Comparison of ENCODE assay signal across 8 cellular contexts in the genomic region with DNA sequence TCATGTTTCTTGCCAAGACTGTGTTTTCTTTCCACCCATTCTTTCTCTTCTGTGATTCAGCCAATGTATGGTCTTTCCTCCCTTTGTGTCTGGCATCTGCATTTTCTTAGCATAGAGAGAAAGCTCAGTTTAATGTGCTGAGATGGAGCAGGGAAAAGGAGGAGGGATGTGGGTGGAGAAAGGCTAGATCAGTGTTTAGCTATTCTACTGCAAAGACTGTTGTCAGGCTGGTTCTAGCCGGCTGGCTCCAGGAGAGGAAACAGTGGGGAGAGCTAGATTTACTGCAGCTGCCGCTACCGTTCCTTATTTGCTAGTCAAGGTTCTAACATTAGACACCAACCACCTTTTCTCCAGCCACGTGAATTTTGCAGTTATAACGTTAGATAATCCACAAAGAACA. TPM values are rescaled to one million over a fixed set of nuclear protein-coding genes. Genes with fewer than 3 reads are reported as not detected.
DNase-seq lines count a peak whose midpoint lies in the region; ATAC-seq and TF ChIP-seq lines count a peak whose summit lies in the region.

No MANE protein-coding gene starts in this region.

- H3K4me3 ChIP-seq in thyroid gland (replicated peaks in 1 of 3), result no peak overlapping the region

- peak overlapping the region; percentile 67 to 86 (median 70) for H3K4me3 Mint-ChIP-seq in brain

- ATAC-seq in left colon, result peak; percentile 61

- DNase-seq in Ammon's horn (ENCODE audit: low spot score), result peak; percentile 80
- DNase-seq in NCI-H1105 treated with DMSO at 0.1 percent for 48 hours (lab: John Stamatoyannopoulos, UW), result peak; percentile 42
- DNase-seq in left colon, result peak; percentile 29 to 61
- DNase-seq in thyroid gland, result peak; percentile 70 to 81
- DNase-seq in central memory CD4-positive, alpha-beta T cell, result no peak
- DNase-seq in stimulated activated CD8-positive, alpha-beta memory T cell treated with anti-CD3 and anti-CD28 coated beads, Interleukin-4, amount 100 ng/mL, for 48 hours, result no peak
- no peak for DNase-seq in activated CD8-positive, alpha-beta memory T cell treated with anti-CD3 and anti-CD28 coated beads for 24 hours

- 6 to 13% methylated on average over 5 of the region's 5 CpGs for WGBS in thyroid gland, 2 donors

- no peaks in the 10 kb centered on the region for H3K27me3 ChIP-seq in thyroid gland

- TF ChIP-seq CTCF in brain (conservative IDR thresholded peaks at IDR 0.05) (no peak), thyroid gland (IDR thresholded peaks at IDR 0.05) (no peak)

- H3K27ac ChIP-seq in thyroid gland, result peak overlapping the region; percentile 1 to 70 (median 64)

- TF ChIP-seq POLR2A in thyroid gland (IDR thresholded peaks at IDR 0.05), result peak in 1 of 2 donors; percentile 35

- H3K36me3 Mint-ChIP-seq in brain, result no peaks in the 10 kb centered on the region

- intact Hi-C loops in left colon (cut with DNase I, micrococcal nuclease), result no loop called here
- intact Hi-C loops in thyroid gland (cut with DNase I), result no loop called here

- H3K27me3 Mint-ChIP-seq in brain, result peaks cover 4% of the 10 kb centered on the region

- H3K36me3 ChIP-seq in thyroid gland, result no peaks in the 10 kb centered on the region

- no peaks in the 10 kb centered on the region for H3K9me3 Mint-ChIP-seq in brain

- peaks cover 14 to 38% of the 10 kb centered on the region in 2 donors for H3K4me1 ChIP-seq in thyroid gland

- peak overlapping the region; percentile 95 to 100 (median 99) for H3K27ac Mint-ChIP-seq in brain

- H3K4me1 Mint-ChIP-seq in brain, result peaks cover 44% of the 10 kb centered on the region

- H3K9me3 ChIP-seq in thyroid gland, result no peaks in the 10 kb centered on the region

RNA-seq across cellular contexts. Expression of a gene that starts 5.2 kb away (rescaled TPM):
- 5.4 TPM for polyA plus RNA-seq in brain (ENCODE audit: insufficient read depth, low read depth, low replicate concordance)
- total RNA-seq in left colon, result 1 to 10 TPM; 4.9 to 8.9 TPM
- 10 to 100 TPM; 50.8 to 77.7 (median 64.1) TPM for total RNA-seq in thyroid gland

RNA-seq across cellular contexts. Expression of a gene that starts 29.9 kb away (rescaled TPM):
- 0.42 TPM for polyA plus RNA-seq in brain (ENCODE audit: insufficient read depth, low read depth, low replicate concordance)
- 10 to 100 TPM; 10.9 to 18.4 TPM for total RNA-seq in left colon
- 100 to 1,000 TPM in 1 of 4 donors, 10 to 100 TPM in 2, 1 to 10 TPM in 1; 9.4 to 116 (median 36.9) TPM for total RNA-seq in thyroid gland

Comparison
In these comparisons a context has a peak if more than half of its experiments do, and no peak if none do; other contexts are left out.
1. DNase-seq: peak in Ammon's horn (single experiment), NCI-H1105 treated with DMSO at 0.1 percent for 48 hours (single experiment), left colon (2 of 2) and thyroid gland (2 of 2); none in central memory CD4-positive, alpha-beta T cell (single experiment), stimulated activated CD8-positive, alpha-beta memory T cell treated with anti-CD3 and anti-CD28 coated beads, Interleukin-4, amount 100 ng/mL, for 48 hours (single experiment) and activated CD8-positive, alpha-beta memory T cell treated with anti-CD3 and anti-CD28 coated beads for 24 hours (single experiment).
2. RNA of a gene that starts 5.2 kb away (total RNA-seq): 50.8 to 77.7 TPM in thyroid gland; 4.9 to 8.9 TPM in left colon; every median in the first group is over 4 times any median in the second.